In the genomic region with DNA sequence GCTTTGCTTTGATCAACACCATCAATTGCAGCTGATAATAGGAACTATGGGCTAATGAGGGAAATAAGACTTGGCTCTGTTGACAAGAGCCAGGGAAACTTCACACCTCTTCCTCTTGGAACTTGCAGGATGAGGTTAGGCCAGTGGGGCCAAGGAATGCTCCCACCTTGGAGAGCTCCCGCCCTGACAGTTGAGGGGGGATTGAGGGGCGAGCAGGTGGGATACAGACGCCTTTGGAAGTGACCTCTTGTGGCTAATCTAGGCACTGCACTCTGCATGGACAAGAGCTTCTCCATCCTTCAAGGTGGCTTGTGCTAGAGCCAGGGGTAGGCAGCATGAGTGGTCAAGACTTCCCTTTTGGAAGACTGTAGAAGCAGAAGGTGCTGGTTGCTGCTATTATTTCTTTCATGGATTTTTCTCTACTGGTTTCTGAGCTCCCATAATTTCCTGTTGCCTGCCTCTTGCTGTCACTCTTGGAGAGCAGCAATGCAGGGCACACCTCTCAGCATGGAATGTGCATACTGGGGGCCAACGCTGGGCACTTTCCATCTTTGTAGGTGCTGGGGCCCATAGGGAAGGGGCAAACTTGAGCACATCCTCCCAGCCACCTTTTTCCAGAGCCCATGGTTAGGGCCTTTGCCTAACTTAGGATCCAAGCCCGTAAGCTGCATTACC, we compare ENCODE assay signal across 8 cellular contexts. TPM values are rescaled to one million over a fixed set of nuclear protein-coding genes. Genes with fewer than 3 reads are reported as not detected.
DNase-seq lines count a peak whose midpoint lies in the region; ATAC-seq and TF ChIP-seq lines count a peak whose summit lies in the region.

No MANE protein-coding gene starts in this region.

- H3K9me3 ChIP-seq in spleen = no peaks in the 10 kb centered on the region

- H3K4me3 Mint-ChIP-seq in activated T-cell treated with anti-CD3 and anti-CD28 coated beads, Interleukin-2, amount 50 U/mL, for 72 hours = peak overlapping the region in 1 of 2 donors; percentile 43
- peak overlapping the region; percentile 55 for H3K4me3 Mint-ChIP-seq in glutamatergic neuron (ENCODE audit: unreplicated experiment)

- intact Hi-C loops in left cardiac atrium (cut with DNase I) = loop anchor here in 1 of 2 donors (5.0 kb wide), 1 partner anchor 51 kb away; the partner anchor contains the start of gene DHRS13
- intact Hi-C loops in left ventricle myocardium superior (cut with micrococcal nuclease) = no loop called here
- intact Hi-C loops in spleen (cut with DNase I; ENCODE audit: low total_unique reads) = no loop called here

- no peak overlapping the region for H3K4me3 ChIP-seq in spleen

- 32 to 40% (median 36%) methylated on average over 4 to 5 of the region's 5 CpGs for WGBS in spleen, 5 donors

- H3K27me3 ChIP-seq in spleen (replicated peaks in 1 of 7) = no peaks in the 10 kb centered on the region

- no peak for ATAC-seq in left cardiac atrium
- no peak for ATAC-seq in left ventricle myocardium superior
- ATAC-seq in activated T-cell treated with anti-CD3 and anti-CD28 coated beads, Interleukin-2, amount 50 U/mL, for 72 hours (replicated peaks in 1 of 2) = no peak
- ATAC-seq in GM19328 (IDR thresholded peaks at IDR 0.05; ENCODE audit: unreplicated experiment) = no peak
- ATAC-seq in GM21825 (IDR thresholded peaks at IDR 0.05; ENCODE audit: unreplicated experiment) = no peak

- H3K27ac ChIP-seq in spleen = peak overlapping the region in 5 of 8 donors; percentile 19 to 100 (median 100)

- H3K36me3 Mint-ChIP-seq in activated T-cell treated with anti-CD3 and anti-CD28 coated beads, Interleukin-2, amount 50 U/mL, for 72 hours (ENCODE audit: insufficient read depth in 2 of 2) = peaks cover 4 to 8% of the 10 kb centered on the region in 2 donors
- no peaks in the 10 kb centered on the region for H3K36me3 Mint-ChIP-seq in glutamatergic neuron (ENCODE audit: unreplicated experiment)

- DNase-seq in left cardiac atrium (peak; percentile 52), left ventricle myocardium superior (no peak), NCI-H69 (lab: John Stamatoyannopoulos, UW) (peak; percentile 63), glutamatergic neuron (peak; percentile 67), spleen (no peak)
- DNase-seq in activated T-cell treated with anti-CD3 and anti-CD28 coated beads, Interleukin-2, amount 50 U/mL, for 72 hours = peak; percentile 59 to 63

- no peak for TF ChIP-seq POLR2A in spleen (IDR thresholded peaks at IDR 0.05)

- H3K27ac Mint-ChIP-seq in activated T-cell treated with anti-CD3 and anti-CD28 coated beads, Interleukin-2, amount 50 U/mL, for 72 hours = no peak overlapping the region
- H3K27ac Mint-ChIP-seq in glutamatergic neuron (ENCODE audit: unreplicated experiment) = no peak overlapping the region

- no peaks in the 10 kb centered on the region for H3K9me3 Mint-ChIP-seq in activated T-cell treated with anti-CD3 and anti-CD28 coated beads, Interleukin-2, amount 50 U/mL, for 72 hours
- peaks cover 8% of the 10 kb centered on the region for H3K9me3 Mint-ChIP-seq in glutamatergic neuron (ENCODE audit: unreplicated experiment)

- no peaks in the 10 kb centered on the region for H3K27me3 Mint-ChIP-seq in activated T-cell treated with anti-CD3 and anti-CD28 coated beads, Interleukin-2, amount 50 U/mL, for 72 hours (ENCODE audit: low read depth)
- H3K27me3 Mint-ChIP-seq in glutamatergic neuron (ENCODE audit: unreplicated experiment) = peaks cover 9% of the 10 kb centered on the region

- peaks cover 6 to 24% (median 16%) of the 10 kb centered on the region in 6 donors for H3K4me1 ChIP-seq in spleen

- TF ChIP-seq CTCF in glutamatergic neuron (IDR thresholded peaks at IDR 0.05; ENCODE audit: partially characterized antibody, unreplicated experiment) (peak; percentile 93), spleen (IDR thresholded peaks at IDR 0.05 in 8 of 11, conservative IDR thresholded peaks at IDR 0.05 in 3 of 11) (peak; percentile 69 to 93 (median 86))

- H3K4me1 Mint-ChIP-seq in activated T-cell treated with anti-CD3 and anti-CD28 coated beads, Interleukin-2, amount 50 U/mL, for 72 hours (ENCODE audit: low read depth) = peaks cover 2% of the 10 kb centered on the region
- peaks cover 2% of the 10 kb centered on the region for H3K4me1 Mint-ChIP-seq in glutamatergic neuron (ENCODE audit: low read depth, unreplicated experiment)

- no peaks in the 10 kb centered on the region for H3K36me3 ChIP-seq in spleen

RNA-seq across cellular contexts. Expression of gene PHF12, which starts 2.3 kb away (rescaled TPM):
- 10 to 100 TPM; 18.8 to 23.4 TPM for total RNA-seq in left cardiac atrium
- 20.4 TPM for total RNA-seq in left ventricle myocardium superior
- total RNA-seq in activated T-cell treated with anti-CD3 and anti-CD28 coated beads, Interleukin-2, amount 50 U/mL, for 72 hours = 10 to 100 TPM; 67.7 to 81.6 TPM
- 59.8 TPM for total RNA-seq in glutamatergic neuron (ENCODE audit: unreplicated experiment)
- total RNA-seq in spleen = 100 to 1,000 TPM in 2 of 7 donors, 10 to 100 TPM in 5; 65.9 to 118 (median 84.9) TPM
- polyA plus RNA-seq in spleen = 10 to 100 TPM; 16.2 to 22.0 (median 20.0) TPM

RNA-seq across cellular contexts. Expression of gene DHRS13, which starts 50.7 kb away (rescaled TPM):
- total RNA-seq in left cardiac atrium (1 to 10 TPM; 2.8 to 3.7 TPM), left ventricle myocardium superior (3.8 TPM), glutamatergic neuron (ENCODE audit: unreplicated experiment) (17.0 TPM), spleen (10 to 100 TPM; 14.7 to 51.2 (median 21.2) TPM)
- 10 to 100 TPM; 21.3 to 25.3 TPM for total RNA-seq in activated T-cell treated with anti-CD3 and anti-CD28 coated beads, Interleukin-2, amount 50 U/mL, for 72 hours
- polyA plus RNA-seq in spleen = 10 to 100 TPM; 12.2 to 12.6 (median 12.6) TPM

RNA-seq across cellular contexts. Expression of gene SEZ6, which starts 52.3 kb away (rescaled TPM):
- total RNA-seq in left cardiac atrium (under 1 TPM; 0.12 to 0.31 TPM), left ventricle myocardium superior (not detected), glutamatergic neuron (ENCODE audit: unreplicated experiment) (6.7 TPM), spleen (under 1 TPM in 1 of 7 donors, not detected in 6; 0.88 TPM)
- total RNA-seq in activated T-cell treated with anti-CD3 and anti-CD28 coated beads, Interleukin-2, amount 50 U/mL, for 72 hours = not detected
- polyA plus RNA-seq in spleen = not detected

RNA-seq across cellular contexts. Expression of gene FLOT2, which starts 56.0 kb away (rescaled TPM):
- total RNA-seq in left cardiac atrium = 100 to 1,000 TPM in 1 of 2 donors, 10 to 100 TPM in 1; 89.9 to 107 TPM
- 108 TPM for total RNA-seq in left ventricle myocardium superior
- total RNA-seq in activated T-cell treated with anti-CD3 and anti-CD28 coated beads, Interleukin-2, amount 50 U/mL, for 72 hours = 100 to 1,000 TPM; 138 to 141 TPM
- 143 TPM for total RNA-seq in glutamatergic neuron (ENCODE audit: unreplicated experiment)
- 100 to 1,000 TPM; 133 to 259 (median 202) TPM for total RNA-seq in spleen
- 100 to 1,000 TPM in 1 of 3 donors, 10 to 100 TPM in 2; 80.8 to 119 (median 92.8) TPM for polyA plus RNA-seq in spleen

Comparison
In these comparisons a context has a peak if more than half of its experiments do, and no peak if none do; other contexts are left out.
1. DNase-seq: peak in left cardiac atrium (single experiment), NCI-H69 (single experiment), activated T-cell treated with anti-CD3 and anti-CD28 coated beads, Interleukin-2, amount 50 U/mL, for 72 hours (2 of 2) and glutamatergic neuron (single experiment); none in left ventricle myocardium superior (single experiment) and spleen (single experiment).